Comparison of ENCODE assay signal across 8 cellular contexts in genomic region chr14:105639969-105640931, GRCh38.
DNase-seq lines count a peak whose midpoint lies in the region; ATAC-seq and TF ChIP-seq lines count a peak whose summit lies in the region.
"Not testable (repeated sequence)": the region's sequence is repeated elsewhere in the genome, so short reads cannot be mapped to it uniquely, and the experiment has no call there.

No MANE protein-coding gene starts in this region.

- H3K27me3 ChIP-seq in H7 (ENCODE audit: control insufficient read depth, insufficient read depth, low read length); esophagus muscularis mucosa; liver (ENCODE audit: control insufficient read depth in 4 of 4, insufficient read depth in 4 of 4, low read length in 3 of 4); upper lobe of left lung: not testable (repeated sequence)

- DNase-seq in H7 (peak; percentile 19), osteocyte (ENCODE audit: extremely low spot score, unreplicated experiment) (peak; percentile 76), upper lobe of left lung (peak; percentile 14 to 67)
- peak; percentile 43 for DNase-seq in activated effector memory CD4-positive, alpha-beta T cell treated with anti-CD3 and anti-CD28 coated beads, Interleukin-2, amount 50 U/mL, for 16 hours
- DNase-seq in esophagus muscularis mucosa (ENCODE audit: extremely low spot score); memory B cell (ENCODE audit: low spot score in 2 of 2): not testable (repeated sequence)

- H3K27ac Mint-ChIP-seq in memory B cell: peak overlapping the region; percentile 87
- not testable (repeated sequence) for H3K27ac Mint-ChIP-seq in osteocyte (ENCODE audit: unreplicated experiment)
- peak overlapping the region; percentile 59 for H3K27ac Mint-ChIP-seq in stimulated activated memory B cell treated with anti-CD40 and anti-IgM and Interleukin-4, amounts not matched to agents 10 μg/mL and 1 μg/mL and 100 μg/mL, for 72 hours

- intact Hi-C loops in esophagus muscularis mucosa (cut with DNase I): not testable (repeated sequence)

- H3K4me1 Mint-ChIP-seq in memory B cell: peaks cover 18% of the 10 kb centered on the region
- H3K4me1 Mint-ChIP-seq in osteocyte (ENCODE audit: unreplicated experiment): not testable (repeated sequence)
- H3K4me1 Mint-ChIP-seq in stimulated activated memory B cell treated with anti-CD40 and anti-IgM and Interleukin-4, amounts not matched to agents 10 μg/mL and 1 μg/mL and 100 μg/mL, for 72 hours: peaks cover 26% of the 10 kb centered on the region

- not testable (repeated sequence) for ATAC-seq in memory B cell (ENCODE audit: low read depth); stimulated activated memory B cell treated with anti-CD40 and anti-IgM and Interleukin-4, amounts not matched to agents 10 μg/mL and 1 μg/mL and 100 μg/mL, for 72 hours; upper lobe of left lung (ENCODE audit: low FRiP score in 2 of 2)

- not testable (repeated sequence) for H3K27me3 Mint-ChIP-seq in memory B cell; osteocyte (ENCODE audit: unreplicated experiment); stimulated activated memory B cell treated with anti-CD40 and anti-IgM and Interleukin-4, amounts not matched to agents 10 μg/mL and 1 μg/mL and 100 μg/mL, for 72 hours

- H3K4me3 ChIP-seq in H7 (ENCODE audit: insufficient read depth, low read depth, low read length); esophagus muscularis mucosa; liver (ENCODE audit: low read depth in 1 of 3, low read length in 3 of 3); upper lobe of left lung: not testable (repeated sequence)

- H3K9me3 ChIP-seq in esophagus muscularis mucosa; liver (ENCODE audit: control insufficient read depth in 4 of 4, low read length in 3 of 4); upper lobe of left lung: not testable (repeated sequence)

- not testable (repeated sequence) for TF ChIP-seq EP300 in esophagus muscularis mucosa (IDR thresholded peaks at IDR 0.05); upper lobe of left lung (IDR thresholded peaks at IDR 0.05)

- H3K4me3 Mint-ChIP-seq in memory B cell; osteocyte (ENCODE audit: unreplicated experiment): not testable (repeated sequence)
- H3K4me3 Mint-ChIP-seq in stimulated activated memory B cell treated with anti-CD40 and anti-IgM and Interleukin-4, amounts not matched to agents 10 μg/mL and 1 μg/mL and 100 μg/mL, for 72 hours: peak overlapping the region; percentile 45

- H3K9ac ChIP-seq in liver (ENCODE audit: low read depth in 1 of 2, low read length in 2 of 2): not testable (repeated sequence)

- H3K36me3 ChIP-seq in H7 (replicated peaks; ENCODE audit: control insufficient read depth, insufficient read depth, low read length); esophagus muscularis mucosa; liver (ENCODE audit: control insufficient read depth in 4 of 4, insufficient read depth in 3 of 4, low read depth in 1 of 4, low read length in 3 of 4); upper lobe of left lung: not testable (repeated sequence)

- peaks cover 0 to 14% (median 11%) of the 10 kb centered on the region in 4 donors for H3K4me1 ChIP-seq in esophagus muscularis mucosa
- peaks cover 4 to 18% (median 14%) of the 10 kb centered on the region in 4 donors for H3K4me1 ChIP-seq in liver (ENCODE audit: control insufficient read depth in 4 of 4, insufficient read depth in 4 of 4, low read length in 3 of 4)
- not testable (repeated sequence) for H3K4me1 ChIP-seq in upper lobe of left lung

- TF ChIP-seq CTCF in esophagus muscularis mucosa (IDR thresholded peaks at IDR 0.05); liver (IDR thresholded peaks at IDR 0.05; ENCODE audit: low read depth, low read length, missing input control); osteocyte (IDR thresholded peaks at IDR 0.05); upper lobe of left lung (IDR thresholded peaks at IDR 0.05): not testable (repeated sequence)

- not testable (repeated sequence) for TF ChIP-seq POLR2A in esophagus muscularis mucosa (IDR thresholded peaks at IDR 0.05; ENCODE audit: low read depth); upper lobe of left lung (IDR thresholded peaks at IDR 0.05)

- H3K27ac ChIP-seq in esophagus muscularis mucosa (replicated peaks in 1 of 4) (peak overlapping the region in 3 of 4 donors; percentile 53 to 72 (median 59)), liver (ENCODE audit: low read depth in 1 of 2, low read length in 2 of 2) (peak overlapping the region; percentile 8 to 31)
- H3K27ac ChIP-seq in upper lobe of left lung: not testable (repeated sequence)

- not testable (repeated sequence) for H3K9me3 Mint-ChIP-seq in memory B cell; osteocyte (ENCODE audit: unreplicated experiment); stimulated activated memory B cell treated with anti-CD40 and anti-IgM and Interleukin-4, amounts not matched to agents 10 μg/mL and 1 μg/mL and 100 μg/mL, for 72 hours

- 90% methylated on average over 5 of the region's 33 CpGs for WGBS in esophagus muscularis mucosa
- 55% methylated on average over 29 of the region's 33 CpGs for WGBS in liver
- WGBS in upper lobe of left lung, 2 donors: 83 to 100% methylated on average over 1 to 16 of the region's 33 CpGs

- TF ChIP-seq RAD21 in liver (IDR thresholded peaks at IDR 0.05): not testable (repeated sequence)

- H3K36me3 Mint-ChIP-seq in memory B cell: peaks cover 22% of the 10 kb centered on the region
- not testable (repeated sequence) for H3K36me3 Mint-ChIP-seq in osteocyte (ENCODE audit: unreplicated experiment)
- peaks cover 35% of the 10 kb centered on the region for H3K36me3 Mint-ChIP-seq in stimulated activated memory B cell treated with anti-CD40 and anti-IgM and Interleukin-4, amounts not matched to agents 10 μg/mL and 1 μg/mL and 100 μg/mL, for 72 hours

TF ChIP-seq in liver, 16 proteins besides CTCF, POLR2A, EP300 and RAD21:
- TF ChIP-seq HNF4A (conservative IDR thresholded peaks at IDR 0.05) (peak in 1 of 2 donors; percentile 57), RXRA (IDR thresholded peaks at IDR 0.05) (peak in 1 of 2 donors; percentile 64)
